ENCODE assay signal across 17 cellular contexts in genomic region chr7:4513450-4513849, GRCh38.
DNase-seq lines count a peak whose midpoint lies in the region; ATAC-seq and FAIRE-seq lines count a peak whose summit lies in the region.
"Had no signal": no experiment of that assay in that cellular context is flagged by ENCODE, and none has a peak within 500 bp of the region (broad histone marks: within the 10 kb centered on the region; RNA-seq: fewer than 3 reads in every experiment).

No MANE protein-coding gene starts in this region.

- DNase-seq in ELF-1 (ENCODE audit: low read depth, low spot score) = peak; percentile 5
- DNase-seq in islet precursor cell = peak; percentile 53
- no peak for DNase-seq in urothelium cell line (ENCODE audit: low spot score)
- no peak for DNase-seq in ureter (ENCODE audit: low spot score)
- DNase-seq: AML-193; Caco-2; Calu3; CD4-positive, alpha-beta T cell; CD8-positive, alpha-beta T cell; DMS79 treated with DMSO at 0.1 percent for 48 hours; GDM1 had no signal

- peak; percentile 23 for FAIRE-seq in urothelium cell line (lab: Jason Lieb, UNC)
- FAIRE-seq: A549, D721Med, GM12878, GM12892, GM18507 had no signal

- no peak for ATAC-seq in GM19455 (IDR thresholded peaks at IDR 0.05; ENCODE audit: unreplicated experiment)
- ATAC-seq: A549; CD8-positive, alpha-beta T cell; GM12878 had no signal

Comparison
In these comparisons a context has a peak if more than half of its experiments do, and no peak if none do; other contexts are left out.
1. DNase-seq: peak in ELF-1 (single experiment) and islet precursor cell (single experiment); none in urothelium cell line (single experiment) and ureter (single experiment).